ENCODE assay signal across 17 cellular contexts in genomic region chr12:13008741-13009380, GRCh38. TPM values are rescaled to one million over a fixed set of nuclear protein-coding genes. Genes with fewer than 3 reads are reported as not detected.
A peak's percentile ranks its signal among the peaks of the same experiment; 100 is the strongest.
DNase-seq lines count a peak whose midpoint lies in the region; ATAC-seq and TF ChIP-seq lines count a peak whose summit lies in the region.
"Had no signal": no experiment of that assay in that cellular context is flagged by ENCODE, and none has a peak within 500 bp of the region (broad histone marks: within the 10 kb centered on the region; RNA-seq: fewer than 3 reads in every experiment).

No MANE protein-coding gene starts in this region.

- no peaks in the 10 kb centered on the region; the same call in 1 of the 2 replicates for H3K27me3 Mint-ChIP-seq in HFFc6 (ENCODE audit: insufficient read depth)
- H3K27me3 Mint-ChIP-seq in T-helper 2 cell treated with Interferon-gamma antibody and Interleukin-4, amounts not matched to agents 5 μg/mL and 100 μg/mL, for 36 hours (ENCODE audit: low read depth) = peaks cover 29% of the 10 kb centered on the region

- no peak overlapping the region for H2AFZ ChIP-seq in osteoblast (ENCODE audit: low read length)

- peaks cover 24% of the 10 kb centered on the region for H3K4me1 Mint-ChIP-seq in HFFc6 (ENCODE audit: low read depth)
- no peaks in the 10 kb centered on the region for H3K4me1 Mint-ChIP-seq in T-helper 2 cell treated with Interferon-gamma antibody and Interleukin-4, amounts not matched to agents 5 μg/mL and 100 μg/mL, for 36 hours (ENCODE audit: low read depth)

- H3K4me3 ChIP-seq in choroid plexus epithelial cell (ENCODE audit: low read depth, low read length) = no peak overlapping the region
- H3K4me3 ChIP-seq in osteoblast (ENCODE audit: insufficient read depth, low read length) = no peak overlapping the region
- H3K4me3 ChIP-seq in lower lobe of right lung = no peak overlapping the region
- H3K4me3 ChIP-seq in left lung = no peak overlapping the region
- H3K4me3 ChIP-seq: HAP-1 had no signal

- H3K4me1 ChIP-seq in osteoblast (ENCODE audit: insufficient read depth, low read length) (peaks cover 9% of the 10 kb centered on the region), lower lobe of right lung (no peaks in the 10 kb centered on the region), left lung (peaks cover 0 to 8% of the 10 kb centered on the region in 2 donors)
- H3K4me1 ChIP-seq: HAP-1 had no signal

- no peaks in the 10 kb centered on the region for H3K36me3 Mint-ChIP-seq in HFFc6 (ENCODE audit: low read depth)
- no peaks in the 10 kb centered on the region for H3K36me3 Mint-ChIP-seq in T-helper 2 cell treated with Interferon-gamma antibody and Interleukin-4, amounts not matched to agents 5 μg/mL and 100 μg/mL, for 36 hours (ENCODE audit: low read depth)
- H3K36me3 Mint-ChIP-seq: CD14-positive monocyte had no signal

- H3K27ac ChIP-seq in osteoblast (ENCODE audit: low read depth, low read length) = peak overlapping the region; percentile 35
- no peak overlapping the region for H3K27ac ChIP-seq in lower lobe of right lung
- H3K27ac ChIP-seq in left lung = no peak overlapping the region

- H3K9me3 ChIP-seq in osteoblast (ENCODE audit: low read depth, low read length) (no peaks in the 10 kb centered on the region), lower lobe of right lung (no peaks in the 10 kb centered on the region), left lung (no peaks in the 10 kb centered on the region)
- H3K9me3 ChIP-seq: HAP-1 had no signal

- DNase-seq in AG08396 (ENCODE audit: low spot score) (peak; percentile 33), HFFc6 (peak; percentile 21), choroid plexus epithelial cell (ENCODE audit: low read depth) (peak; percentile 42), osteoblast (ENCODE audit: insufficient read length, low spot score, missing footprints) (peak; percentile 73), lower lobe of right lung (no peak), left lung (no peak), DMS 273 treated with DMSO at 0.1 percent for 48 hours (lab: John Stamatoyannopoulos, UW) (no peak)
- DNase-seq in T-helper 2 cell treated with Interferon-gamma antibody and Interleukin-4, amounts not matched to agents 5 μg/mL and 100 μg/mL, for 36 hours (ENCODE audit: low spot score) = no peak
- DNase-seq: AML-193, NCI-H187 treated with DMSO at 0.1 percent for 48 hours, NCI-H526 treated with DMSO at 0.1 percent for 48 hours, SHP77 had no signal

- H3K36me3 ChIP-seq in osteoblast (ENCODE audit: insufficient read depth, low read length) (no peaks in the 10 kb centered on the region), lower lobe of right lung (no peaks in the 10 kb centered on the region), left lung (no peaks in the 10 kb centered on the region)
- H3K36me3 ChIP-seq: HAP-1 had no signal

- no peaks in the 10 kb centered on the region for H3K27me3 ChIP-seq in osteoblast (ENCODE audit: insufficient read depth, low read length)
- H3K27me3 ChIP-seq in lower lobe of right lung (ENCODE audit: low read depth) = no peaks in the 10 kb centered on the region
- H3K27me3 ChIP-seq in left lung = no peaks in the 10 kb centered on the region

- H3K9me3 Mint-ChIP-seq in HFFc6 = no peaks in the 10 kb centered on the region
- H3K9me3 Mint-ChIP-seq in T-helper 2 cell treated with Interferon-gamma antibody and Interleukin-4, amounts not matched to agents 5 μg/mL and 100 μg/mL, for 36 hours = no peaks in the 10 kb centered on the region

- peak overlapping the region; percentile 71 for H3K27ac Mint-ChIP-seq in HFFc6
- H3K27ac Mint-ChIP-seq in T-helper 2 cell treated with Interferon-gamma antibody and Interleukin-4, amounts not matched to agents 5 μg/mL and 100 μg/mL, for 36 hours = no peak overlapping the region
- H3K27ac Mint-ChIP-seq: CD14-positive monocyte had no signal

- TF ChIP-seq CTCF in HFFc6 (IDR thresholded peaks at IDR 0.05) (no peak), choroid plexus epithelial cell (conservative IDR thresholded peaks at IDR 0.05; ENCODE audit: low read depth, low read length) (no peak), osteoblast (IDR thresholded peaks at IDR 0.05; ENCODE audit: extremely low read depth, low read depth, low read length) (no peak), lower lobe of right lung (IDR thresholded peaks at IDR 0.05) (no peak), left lung (IDR thresholded peaks at IDR 0.05) (no peak)

- no peak overlapping the region for H3K4me3 Mint-ChIP-seq in HFFc6
- H3K4me3 Mint-ChIP-seq in T-helper 2 cell treated with Interferon-gamma antibody and Interleukin-4, amounts not matched to agents 5 μg/mL and 100 μg/mL, for 36 hours = no peak overlapping the region
- H3K4me3 Mint-ChIP-seq: CD14-positive monocyte had no signal

- H3K79me2 ChIP-seq in osteoblast (ENCODE audit: insufficient read depth, low read length) = no peaks in the 10 kb centered on the region

- H3K4me2 ChIP-seq in osteoblast (ENCODE audit: insufficient read depth, low read length) = no peak overlapping the region

- H4K20me1 ChIP-seq in osteoblast (ENCODE audit: insufficient read depth, low read length) = no peaks in the 10 kb centered on the region

- intact Hi-C loops in lower lobe of right lung (cut with DNase I) (no loop called here), left lung (cut with DNase I) (loop anchor here in 1 of 2 donors (10.0 kb wide), 2 partner anchors 76 to 216 kb away; no protein-coding TSS in a partner anchor)

- no peak for ATAC-seq in lower lobe of right lung
- ATAC-seq in left lung = no peak

RNA-seq across cellular contexts. Expression of gene HEBP1, which starts 8.8 kb away (rescaled TPM):
- 100 to 1,000 TPM in 1 of 6 experiments, 10 to 100 TPM in 5; 65.0 to 100 (median 70.8) TPM for total RNA-seq in HFFc6 (2021; fragmentation: NEBNext Ultra II Directional; extraction: Animal tissue kit (Norgen Biotek cat#: 25700))
- total RNA-seq in osteoblast = 16.6 and 20.3 TPM in 2 replicates
- total RNA-seq in lower lobe of right lung = 72.7 TPM
- total RNA-seq in left lung = 10 to 100 TPM; 79.5 to 81.1 TPM

RNA-seq across cellular contexts. Expression of gene FAM234B, which starts 35.3 kb away (rescaled TPM):
- 1 to 10 TPM; 3.0 to 4.6 (median 3.7) TPM for total RNA-seq in HFFc6 (2021; fragmentation: NEBNext Ultra II Directional; extraction: Animal tissue kit (Norgen Biotek cat#: 25700))
- total RNA-seq in osteoblast (3.3 and 5.6 TPM in 2 replicates), lower lobe of right lung (7.5 TPM), left lung (10 to 100 TPM in 1 of 2 donors, 1 to 10 TPM in 1; 8.3 to 11.0 TPM)

RNA-seq across cellular contexts. Expression of gene GPRC5D, which starts 56.9 kb away (rescaled TPM):
- total RNA-seq in HFFc6 (2021; fragmentation: NEBNext Ultra II Directional; extraction: Animal tissue kit (Norgen Biotek cat#: 25700)) = not detected
- not detected in 2 replicates for total RNA-seq in osteoblast
- not detected for total RNA-seq in lower lobe of right lung
- total RNA-seq in left lung = not detected
- total RNA-seq: A172, Daoy, OCI-LY7 had no signal

Comparison
In these comparisons a context has a peak if more than half of its experiments do, and no peak if none do; other contexts are left out.
1. DNase-seq: peak in AG08396 (single experiment), HFFc6 (single experiment), choroid plexus epithelial cell (single experiment) and osteoblast (single experiment); none in T-helper 2 cell treated with Interferon-gamma antibody and Interleukin-4, amounts not matched to agents 5 μg/mL and 100 μg/mL, for 36 hours (single experiment), lower lobe of right lung (single experiment), left lung (0 of 2) and DMS 273 treated with DMSO at 0.1 percent for 48 hours (single experiment).